ENCODE assay signal across 8 cellular contexts in the genomic region with DNA sequence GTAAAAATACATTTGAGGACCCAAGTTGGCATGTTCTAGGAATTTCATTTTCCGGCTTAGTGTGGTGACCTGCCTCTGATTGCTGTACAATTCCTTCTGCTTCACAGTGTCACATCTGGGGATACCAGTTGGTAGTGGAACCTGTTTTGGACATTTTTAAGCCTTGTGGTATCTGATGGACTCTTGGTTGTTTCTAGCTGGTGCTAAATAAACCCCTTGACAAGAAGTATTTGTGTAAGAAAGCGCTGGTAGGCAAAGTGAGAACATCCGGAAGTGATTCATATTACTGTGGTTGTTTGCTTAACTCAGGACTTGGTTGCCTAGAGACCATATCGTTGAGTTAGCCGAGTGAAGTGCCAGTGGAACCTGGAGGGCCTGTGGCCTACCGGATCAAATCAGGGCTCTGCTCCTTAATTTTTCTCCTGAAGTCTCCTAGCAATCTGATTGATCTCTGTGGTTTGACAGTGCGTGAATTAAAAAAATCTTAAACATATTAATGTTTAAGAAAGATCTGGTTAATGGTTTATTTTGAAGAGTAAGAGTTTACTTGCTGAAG. TPM values are rescaled to one million over a fixed set of nuclear protein-coding genes. Genes with fewer than 3 reads are reported as not detected.
A peak's percentile ranks its signal among the peaks of the same experiment; 100 is the strongest.
DNase-seq lines count a peak whose midpoint lies in the region; ATAC-seq, FAIRE-seq and TF ChIP-seq lines count a peak whose summit lies in the region.

No MANE protein-coding gene starts in this region.

- no peaks in the 10 kb centered on the region for H3K36me3 ChIP-seq in breast epithelium

- TF ChIP-seq CTCF in breast epithelium (IDR thresholded peaks at IDR 0.05) = peak in 1 of 3 donors; percentile 9

- peak overlapping the region; percentile 96 for H3K27ac ChIP-seq in breast epithelium

- H3K4me1 ChIP-seq in breast epithelium = peaks cover 0 to 22% of the 10 kb centered on the region in 2 donors

- no peaks in the 10 kb centered on the region for H3K27me3 ChIP-seq in breast epithelium

- peak; percentile 100 for ATAC-seq in HG02938 (IDR thresholded peaks at IDR 0.05; ENCODE audit: unreplicated experiment)

- DNase-seq in activated gamma-delta T cell treated with Interleukin-2 at 50 U/mL for 16 hours (peak; percentile 57), activated gamma-delta T cell (lab: John Stamatoyannopoulos, UW) (no peak), NCI-H1436 (lab: John Stamatoyannopoulos, UW) (peak; percentile 80), T-helper 2 cell (peak; percentile 15 to 91 (median 63)), breast epithelium (ENCODE audit: low spot score in 2 of 2) (peak; percentile 63 to 77)
- peak; percentile 29 for DNase-seq in stimulated activated CD4-positive, alpha-beta T cell treated with anti-CD3 and anti-CD28 coated beads, Interleukin-2, amount 100 ng/mL, for 4 hours (ENCODE audit: low read depth)

- TF ChIP-seq POLR2A in breast epithelium (IDR thresholded peaks at IDR 0.05) = no peak

- FAIRE-seq in islet of Langerhans (lab: Jason Lieb, UNC) = peak; percentile 96

- intact Hi-C loops in breast epithelium (cut with DNase I; ENCODE audit: low total_unique reads) = no loop called here

- H3K9me3 ChIP-seq in breast epithelium = no peaks in the 10 kb centered on the region

- peak overlapping the region in 2 of 3 donors; percentile 17 to 45 for H3K4me3 ChIP-seq in breast epithelium

RNA-seq across cellular contexts. Expression of a gene that starts 12.8 kb away (rescaled TPM):
- total RNA-seq in breast epithelium = 100 to 1,000 TPM; 244 to 387 (median 288) TPM

RNA-seq across cellular contexts. Expression of a gene that starts 48.8 kb away (rescaled TPM):
- total RNA-seq in breast epithelium = 1 to 10 TPM; 2.6 to 7.6 (median 4.6) TPM
